In the genomic region with DNA sequence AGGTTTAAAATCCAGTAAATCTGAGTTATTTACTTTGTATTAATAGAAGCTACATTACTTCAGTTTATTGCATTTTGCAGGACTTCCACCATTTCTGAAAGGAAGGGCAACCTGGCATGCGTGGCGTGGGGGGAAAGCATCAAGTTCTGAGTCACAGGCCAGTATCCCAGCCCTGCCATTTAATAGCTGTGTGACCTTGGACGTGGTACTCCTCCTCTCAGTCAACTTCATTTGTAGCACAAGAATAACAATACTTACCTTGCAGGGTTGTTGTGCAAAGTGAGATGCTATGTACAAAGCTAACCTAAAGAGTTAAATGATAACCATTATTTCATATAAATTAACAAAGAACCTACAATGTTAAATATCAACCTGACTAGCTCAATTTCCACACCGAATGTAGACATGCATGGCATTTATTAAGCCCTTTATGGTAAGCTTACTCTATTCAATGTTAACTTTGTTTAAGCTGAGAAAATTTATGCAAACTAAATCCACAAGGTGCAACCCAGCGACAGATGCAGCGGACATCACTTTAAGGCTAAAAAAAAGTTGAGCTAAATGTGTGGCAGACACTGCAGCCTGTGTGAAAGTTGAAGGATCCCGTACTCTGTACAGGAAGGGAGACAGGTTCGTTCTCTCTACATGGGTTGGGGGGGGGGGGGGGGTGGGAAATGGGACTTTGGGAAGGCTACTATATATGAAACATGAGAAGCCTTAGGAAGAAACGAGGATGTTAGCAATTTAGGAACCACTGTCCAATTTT, we compare ENCODE assay signal across 8 cellular contexts. TPM values are rescaled to one million over a fixed set of nuclear protein-coding genes. Genes with fewer than 3 reads are reported as not detected.
DNase-seq lines count a peak whose midpoint lies in the region; ATAC-seq, FAIRE-seq and TF ChIP-seq lines count a peak whose summit lies in the region.

No MANE protein-coding gene starts in this region.

- no peaks in the 10 kb centered on the region for H3K27me3 ChIP-seq in gastrocnemius medialis
- H3K27me3 ChIP-seq in H7 (ENCODE audit: control insufficient read depth, insufficient read depth, low read length): no peaks in the 10 kb centered on the region

- TF ChIP-seq POLR2A in GM12891 (IDR thresholded peaks at IDR 0.05; ENCODE audit: low read depth, low read length) (no peak), gastrocnemius medialis (IDR thresholded peaks at IDR 0.05) (no peak)

- intact Hi-C loops in gastrocnemius medialis (cut with DNase I; ENCODE audit: low total_unique reads): no loop called here

- H3K9me3 ChIP-seq in gastrocnemius medialis: no peaks in the 10 kb centered on the region

- H3K36me3 ChIP-seq in gastrocnemius medialis: peaks cover 0 to 6% of the 10 kb centered on the region in 2 donors
- peaks cover 7% of the 10 kb centered on the region for H3K36me3 ChIP-seq in H7 (replicated peaks; ENCODE audit: control insufficient read depth, insufficient read depth, low read length)

- H3K4me1 ChIP-seq in gastrocnemius medialis: peaks cover 62 to 70% of the 10 kb centered on the region in 2 donors

- ATAC-seq in gastrocnemius medialis: no peak
- no peak for ATAC-seq in GM21447 (IDR thresholded peaks at IDR 0.05; ENCODE audit: unreplicated experiment)
- ATAC-seq in HG03135 (IDR thresholded peaks at IDR 0.05; ENCODE audit: unreplicated experiment): no peak

- FAIRE-seq in GM12891 (lab: Jason Lieb, UNC): peak; percentile 38

- H3K4me3 ChIP-seq in gastrocnemius medialis (peak overlapping the region in 3 of 4 donors; percentile 12 to 84 (median 80)), H7 (ENCODE audit: insufficient read depth, low read depth, low read length) (no peak overlapping the region; the same call in 1 of the 2 replicates)

- TF ChIP-seq CTCF in gastrocnemius medialis (IDR thresholded peaks at IDR 0.05 in 4 of 5, conservative IDR thresholded peaks at IDR 0.05 in 1 of 5): no peak

- no peak for DNase-seq in GM12891 (ENCODE audit: insufficient read length, low spot score)
- no peak for DNase-seq in epithelial cell of prostate (ENCODE audit: low read depth, low spot score)
- DNase-seq in gastrocnemius medialis: no peak
- no peak for DNase-seq in H7
- DNase-seq in amniotic stem cell (lab: John Stamatoyannopoulos, UW): no peak

- H3K27ac ChIP-seq in epithelial cell of prostate (peak overlapping the region; percentile 93), gastrocnemius medialis (peak overlapping the region; percentile 61 to 100 (median 99))

- in situ Hi-C loops in gastrocnemius medialis (cut with MboI; ENCODE audit: low sequenced_read_pairs in 4 of 4): loop anchor here in 1 of 4 donors (25.0 kb wide), 1 partner anchor 160 kb away; no protein-coding TSS in a partner anchor

TF ChIP-seq in GM12891, 5 proteins besides CTCF, POLR2A, EP300 and RAD21:
- TF ChIP-seq SPI1 (IDR thresholded peaks at IDR 0.05; ENCODE audit: low read depth, low read length): no peak
- no peak for TF ChIP-seq TAF1 (IDR thresholded peaks at IDR 0.05; ENCODE audit: low read depth, low read length)
- TF ChIP-seq PAX5 (IDR thresholded peaks at IDR 0.05; ENCODE audit: insufficient read depth, low read length, severe bottlenecking): no peak
- no peak for TF ChIP-seq POU2F2 (IDR thresholded peaks at IDR 0.05; ENCODE audit: low read depth, low read length)
- no peak for TF ChIP-seq POLR2AphosphoS5 (IDR thresholded peaks at IDR 0.05; ENCODE audit: low read depth, low read length)

TF ChIP-seq in PFSK-1, 5 proteins besides CTCF, POLR2A, EP300 and RAD21:
- no peak for TF ChIP-seq FOXP2 (optimal IDR thresholded peaks at IDR 0.05; ENCODE audit: borderline replicate concordance, extremely low read depth, extremely low read length, insufficient read depth)
- peak; percentile 51 for TF ChIP-seq POLR2AphosphoS5 (IDR thresholded peaks at IDR 0.05; ENCODE audit: low read depth, low read length)
- TF ChIP-seq SIN3A (IDR thresholded peaks at IDR 0.05; ENCODE audit: borderline replicate concordance, insufficient read depth, low read length): peak; percentile 87; the same call in 1 of the 2 replicates
- TF ChIP-seq, protein P1, sequence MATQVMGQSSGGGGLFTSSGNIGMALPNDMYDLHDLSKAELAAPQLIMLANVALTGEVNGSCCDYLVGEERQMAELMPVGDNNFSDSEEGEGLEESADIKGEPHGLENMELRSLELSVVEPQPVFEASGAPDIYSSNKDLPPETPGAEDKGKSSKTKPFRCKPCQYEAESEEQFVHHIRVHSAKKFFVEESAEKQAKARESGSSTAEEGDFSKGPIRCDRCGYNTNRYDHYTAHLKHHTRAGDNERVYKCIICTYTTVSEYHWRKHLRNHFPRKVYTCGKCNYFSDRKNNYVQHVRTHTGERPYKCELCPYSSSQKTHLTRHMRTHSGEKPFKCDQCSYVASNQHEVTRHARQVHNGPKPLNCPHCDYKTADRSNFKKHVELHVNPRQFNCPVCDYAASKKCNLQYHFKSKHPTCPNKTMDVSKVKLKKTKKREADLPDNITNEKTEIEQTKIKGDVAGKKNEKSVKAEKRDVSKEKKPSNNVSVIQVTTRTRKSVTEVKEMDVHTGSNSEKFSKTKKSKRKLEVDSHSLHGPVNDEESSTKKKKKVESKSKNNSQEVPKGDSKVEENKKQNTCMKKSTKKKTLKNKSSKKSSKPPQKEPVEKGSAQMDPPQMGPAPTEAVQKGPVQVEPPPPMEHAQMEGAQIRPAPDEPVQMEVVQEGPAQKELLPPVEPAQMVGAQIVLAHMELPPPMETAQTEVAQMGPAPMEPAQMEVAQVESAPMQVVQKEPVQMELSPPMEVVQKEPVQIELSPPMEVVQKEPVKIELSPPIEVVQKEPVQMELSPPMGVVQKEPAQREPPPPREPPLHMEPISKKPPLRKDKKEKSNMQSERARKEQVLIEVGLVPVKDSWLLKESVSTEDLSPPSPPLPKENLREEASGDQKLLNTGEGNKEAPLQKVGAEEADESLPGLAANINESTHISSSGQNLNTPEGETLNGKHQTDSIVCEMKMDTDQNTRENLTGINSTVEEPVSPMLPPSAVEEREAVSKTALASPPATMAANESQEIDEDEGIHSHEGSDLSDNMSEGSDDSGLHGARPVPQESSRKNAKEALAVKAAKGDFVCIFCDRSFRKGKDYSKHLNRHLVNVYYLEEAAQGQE (IDR thresholded peaks at IDR 0.05; ENCODE audit: insufficient read depth in 1 of 2, low read depth in 2 of 2, low read length in 2 of 2): no peak

RNA-seq across cellular contexts. Expression of a gene that starts 4.0 kb away (rescaled TPM):
- polyA plus RNA-seq in GM12891 (2012; ENCODE audit: low read depth, missing spikeins): 406 TPM
- polyA plus RNA-seq in PFSK-1 (2012; ENCODE audit: insufficient read length, low read depth): 1,365 TPM
- total RNA-seq in gastrocnemius medialis: 100 to 1,000 TPM; 129 to 195 (median 149) TPM
- 493 and 546 TPM in 2 replicates for total RNA-seq in H7 (2014; rRNA removed; shearing (Covaris generic))

RNA-seq across cellular contexts. Expression of a gene that starts 17.2 kb away (rescaled TPM):
- polyA plus RNA-seq in GM12891 (2012; ENCODE audit: low read depth, missing spikeins): 0.06 TPM
- polyA plus RNA-seq in PFSK-1 (2012; ENCODE audit: insufficient read length, low read depth): not detected
- under 1 TPM in 1 of 4 donors, not detected in 3; 0.33 TPM for total RNA-seq in gastrocnemius medialis
- not detected in 2 replicates for total RNA-seq in H7 (2014; rRNA removed; shearing (Covaris generic))
